ENCODE assay signal across 39 cellular contexts in genomic region chr2:149761611-149762010, GRCh38.
"Had no signal": no experiment of that assay in that cellular context is flagged by ENCODE, and none has a peak within 500 bp of the region (broad histone marks: within the 10 kb centered on the region; RNA-seq: fewer than 3 reads in every experiment).

No MANE protein-coding gene starts in this region.

- ATAC-seq: activated naive CD4-positive, alpha-beta T cell treated with anti-CD3 and anti-CD28 coated beads, Interleukin-2, amount 50 U/mL, for 72 hours; activated naive CD8-positive, alpha-beta T cell treated with anti-CD3 and anti-CD28 coated beads, Interleukin-2, amount 50 U/mL, for 24 hours; activated T-cell treated with anti-CD3 and anti-CD28 coated beads, Interleukin-2, amount 50 U/mL, for 4 hours; activated T-cell treated with anti-CD3 and anti-CD28 coated beads, Interleukin-2, amount 50 U/mL, for 72 hours; activated T-helper 17 cell treated with anti-CD3 and anti-CD28 coated beads, Interleukin-2, amount 50 U/mL, for 72 hours; body of pancreas had no signal

- H3K27ac Mint-ChIP-seq: activated naive CD4-positive, alpha-beta T cell treated with anti-CD3 and anti-CD28 coated beads for 36 hours; activated naive CD4-positive, alpha-beta T cell treated with anti-CD3 and anti-CD28 coated beads, Interleukin-2, amount 10 ng/mL, durations not matched to agents 7 days and 5 days; activated naive CD4-positive, alpha-beta T cell treated with anti-CD3 and anti-CD28 coated beads, Interleukin-2, amount 50 U/mL, for 24 hours; activated naive CD4-positive, alpha-beta T cell treated with anti-CD3 and anti-CD28 coated beads, Interleukin-2, amount 50 U/mL, for 72 hours; activated naive CD8-positive, alpha-beta T cell; activated naive CD8-positive, alpha-beta T cell treated with anti-CD3 and anti-CD28 coated beads, Interleukin-2, amount 10 ng/mL, durations not matched to agents 7 days and 5 days; activated naive CD8-positive, alpha-beta T cell treated with anti-CD3 and anti-CD28 coated beads, Interleukin-2, amount 50 U/mL, for 24 hours; activated T-cell treated with anti-CD3 and anti-CD28 coated beads, Interleukin-2, amount 50 U/mL, for 24 hours; activated T-cell treated with anti-CD3 and anti-CD28 coated beads, Interleukin-2, amount 50 U/mL, for 72 hours; activated T-helper 1 cell treated with anti-CD3 and anti-CD28 coated beads, Interleukin-12 subunit alpha, Interleukin-12 subunit beta, Interleukin-2, Interleukin-4 antibody, amounts not matched to agents 30 ng/mL and 10 ng/mL and 1 ng/mL, durations not matched to agents 14 hours and 24 hours and 36 hours; activated T-helper 17 cell treated with anti-CD3 and anti-CD28 coated beads, Interleukin-2, amount 50 U/mL, for 72 hours; activated T-helper 2 cell treated with anti-CD3 and anti-CD28 coated beads, Interferon-gamma antibody, Interleukin-2, Interleukin-4, amounts not matched to agents 10 μg/mL and 5 μg/mL and 100 μg/mL, durations not matched to agents 14 hours and 24 hours and 36 hours; brain had no signal

- H3K27me3 Mint-ChIP-seq: activated naive CD4-positive, alpha-beta T cell treated with anti-CD3 and anti-CD28 coated beads, Interleukin-2, amount 10 ng/mL, durations not matched to agents 7 days and 5 days; activated naive CD4-positive, alpha-beta T cell treated with anti-CD3 and anti-CD28 coated beads, Interleukin-2, amount 50 U/mL, for 24 hours; activated naive CD8-positive, alpha-beta T cell; activated naive CD8-positive, alpha-beta T cell treated with anti-CD3 and anti-CD28 coated beads, Interleukin-2, amount 10 ng/mL, durations not matched to agents 7 days and 5 days; activated naive CD8-positive, alpha-beta T cell treated with anti-CD3 and anti-CD28 coated beads, Interleukin-2, amount 50 U/mL, for 24 hours; activated T-cell treated with anti-CD3 and anti-CD28 coated beads, Interleukin-2, amount 50 U/mL, for 24 hours; activated T-helper 17 cell treated with anti-CD3 and anti-CD28 coated beads, Interleukin-2, amount 50 U/mL, for 72 hours; brain; central memory CD8-positive, alpha-beta T cell had no signal

- H3K27ac ChIP-seq: adrenal gland, ascending aorta, body of pancreas, brain microvascular endothelial cell, breast epithelium, cardiac muscle cell had no signal

- DNase-seq: activated effector memory CD4-positive, alpha-beta T cell treated with anti-CD3 and anti-CD28 coated beads, Interleukin-2, amount 50 U/mL, for 16 hours; activated effector memory CD4-positive, alpha-beta T cell treated with Interleukin-2 at 50 U/mL for 16 hours; activated gamma-delta T cell; activated gamma-delta T cell treated with Interleukin-2 at 50 U/mL for 16 hours; activated naive CD4-positive, alpha-beta T cell; activated naive CD4-positive, alpha-beta T cell treated with anti-CD3 and anti-CD28 coated beads for 36 hours; activated naive CD4-positive, alpha-beta T cell treated with anti-CD3 and anti-CD28 coated beads, Interleukin-2, amount 10 ng/mL, durations not matched to agents 7 days and 5 days; activated naive CD4-positive, alpha-beta T cell treated with anti-CD3 and anti-CD28 coated beads, Interleukin-2, amount 50 U/mL, for 16 hours; activated naive CD4-positive, alpha-beta T cell treated with Interleukin-2 at 50 U/mL for 16 hours; activated naive CD8-positive, alpha-beta T cell treated with anti-CD3 and anti-CD28 coated beads, Interleukin-2, amount 10 ng/mL, durations not matched to agents 7 days and 5 days; activated naive CD8-positive, alpha-beta T cell treated with anti-CD3 and anti-CD28 coated beads, Interleukin-2, amount 50 U/mL, for 24 hours; activated T-cell treated with anti-CD3 and anti-CD28 coated beads, Interleukin-2, amount 50 U/mL, for 24 hours; activated T-cell treated with anti-CD3 and anti-CD28 coated beads, Interleukin-2, amount 50 U/mL, for 4 hours; activated T-cell treated with anti-CD3 and anti-CD28 coated beads, Interleukin-2, amount 50 U/mL, for 48 hours; activated T-cell treated with anti-CD3 and anti-CD28 coated beads, Interleukin-2, amount 50 U/mL, for 72 hours; adrenal gland; amniotic stem cell; amygdala; anterior cingulate cortex; aorta; body of pancreas; brain microvascular endothelial cell; caudate nucleus; central memory CD4-positive, alpha-beta T cell; cerebellar nuclear complex had no signal

- FAIRE-seq: astrocyte, bronchial epithelial cell, colon had no signal

- H3K9me3 ChIP-seq: adrenal gland, ascending aorta, body of pancreas, breast epithelium had no signal

- H3K36me3 Mint-ChIP-seq: activated naive CD4-positive, alpha-beta T cell treated with anti-CD3 and anti-CD28 coated beads, Interleukin-2, amount 10 ng/mL, durations not matched to agents 7 days and 5 days; activated naive CD4-positive, alpha-beta T cell treated with anti-CD3 and anti-CD28 coated beads, Interleukin-2, amount 50 U/mL, for 24 hours; activated naive CD8-positive, alpha-beta T cell; activated naive CD8-positive, alpha-beta T cell treated with anti-CD3 and anti-CD28 coated beads, Interleukin-2, amount 10 ng/mL, durations not matched to agents 7 days and 5 days; brain had no signal

- H3K36me3 ChIP-seq: adrenal gland, ascending aorta, brain microvascular endothelial cell, breast epithelium, cardiac muscle cell had no signal

- H3K9me3 Mint-ChIP-seq: activated T-helper 2 cell treated with anti-CD3 and anti-CD28 coated beads, Interferon-gamma antibody, Interleukin-2, Interleukin-4, amounts not matched to agents 10 μg/mL and 5 μg/mL and 100 μg/mL, durations not matched to agents 14 hours and 24 hours and 36 hours had no signal

- H3K4me1 Mint-ChIP-seq: activated naive CD4-positive, alpha-beta T cell treated with anti-CD3 and anti-CD28 coated beads, Interleukin-2, amount 10 ng/mL, durations not matched to agents 7 days and 5 days; activated naive CD4-positive, alpha-beta T cell treated with anti-CD3 and anti-CD28 coated beads, Interleukin-2, amount 50 U/mL, for 24 hours; activated naive CD8-positive, alpha-beta T cell treated with anti-CD3 and anti-CD28 coated beads, Interleukin-2, amount 10 ng/mL, durations not matched to agents 7 days and 5 days; activated naive CD8-positive, alpha-beta T cell treated with anti-CD3 and anti-CD28 coated beads, Interleukin-2, amount 50 U/mL, for 24 hours; activated T-helper 17 cell treated with anti-CD3 and anti-CD28 coated beads, Interleukin-2, amount 50 U/mL, for 72 hours; central memory CD8-positive, alpha-beta T cell had no signal

- H3K4me3 Mint-ChIP-seq: activated naive CD4-positive, alpha-beta T cell treated with anti-CD3 and anti-CD28 coated beads for 36 hours; activated naive CD4-positive, alpha-beta T cell treated with anti-CD3 and anti-CD28 coated beads, Interleukin-2, amount 10 ng/mL, durations not matched to agents 7 days and 5 days; activated naive CD4-positive, alpha-beta T cell treated with anti-CD3 and anti-CD28 coated beads, Interleukin-2, amount 50 U/mL, for 24 hours; activated naive CD8-positive, alpha-beta T cell; activated naive CD8-positive, alpha-beta T cell treated with anti-CD3 and anti-CD28 coated beads, Interleukin-2, amount 10 ng/mL, durations not matched to agents 7 days and 5 days; activated naive CD8-positive, alpha-beta T cell treated with anti-CD3 and anti-CD28 coated beads, Interleukin-2, amount 50 U/mL, for 24 hours; activated T-cell treated with anti-CD3 and anti-CD28 coated beads, Interleukin-2, amount 50 U/mL, for 24 hours; activated T-cell treated with anti-CD3 and anti-CD28 coated beads, Interleukin-2, amount 50 U/mL, for 4 hours; activated T-cell treated with anti-CD3 and anti-CD28 coated beads, Interleukin-2, amount 50 U/mL, for 72 hours; activated T-helper 1 cell treated with anti-CD3 and anti-CD28 coated beads, Interleukin-12 subunit alpha, Interleukin-12 subunit beta, Interleukin-2, Interleukin-4 antibody, amounts not matched to agents 30 ng/mL and 10 ng/mL and 1 ng/mL, durations not matched to agents 14 hours and 24 hours and 36 hours; activated T-helper 17 cell treated with anti-CD3 and anti-CD28 coated beads, Interleukin-2, amount 50 U/mL, for 72 hours; brain; central memory CD8-positive, alpha-beta T cell had no signal

- H3K27me3 ChIP-seq: adrenal gland, ascending aorta, body of pancreas, brain microvascular endothelial cell, breast epithelium, cardiac muscle cell had no signal

- H3K4me1 ChIP-seq: adrenal gland, ascending aorta, body of pancreas, breast epithelium had no signal

- H3K4me3 ChIP-seq: adrenal gland, ascending aorta, body of pancreas, breast epithelium, cardiac muscle cell had no signal
